8 cellular contexts compared by ENCODE assay signal in the genomic region with DNA sequence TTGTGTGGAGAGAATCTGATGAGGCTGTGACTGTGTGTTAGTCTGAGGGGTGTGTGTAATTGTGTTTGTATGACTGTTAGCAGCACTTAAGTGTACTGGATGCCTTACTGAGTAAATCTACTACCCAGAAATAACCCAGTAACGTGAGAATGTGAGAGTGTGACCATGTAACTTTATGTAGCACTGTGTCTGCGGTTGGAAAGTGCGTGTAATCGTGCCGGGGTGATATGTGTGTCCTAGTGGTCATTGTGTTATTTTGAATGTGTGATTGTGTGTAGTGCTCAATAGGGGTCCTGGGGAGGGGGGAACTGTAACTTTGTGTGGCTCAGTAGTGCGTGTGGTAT. TPM values are rescaled to one million over a fixed set of nuclear protein-coding genes. Genes with fewer than 3 reads are reported as not detected.
A peak's percentile ranks its signal among the peaks of the same experiment; 100 is the strongest.
DNase-seq lines count a peak whose midpoint lies in the region; ATAC-seq and TF ChIP-seq lines count a peak whose summit lies in the region.

No MANE protein-coding gene starts in this region.

- ATAC-seq in DND-41 (ENCODE audit: insufficient read depth, low read depth), result no peak

- peaks cover 52% of the 10 kb centered on the region for H3K79me2 ChIP-seq in DND-41 (ENCODE audit: insufficient read depth, low read length)

- H3K4me2 ChIP-seq in DND-41 (ENCODE audit: insufficient read depth, low read length), result peak overlapping the region; percentile 85

- H3K4me3 ChIP-seq in DND-41 (ENCODE audit: low read depth in 1 of 2, low read length in 2 of 2), result peak overlapping the region; percentile 34 to 68
- peak overlapping the region; percentile 82 for H3K4me3 ChIP-seq in NT2/D1 (ENCODE audit: insufficient read length, low read depth)
- peak overlapping the region; percentile 94 to 96 for H3K4me3 ChIP-seq in muscle layer of duodenum (ENCODE audit: low read depth in 1 of 2, low read length in 2 of 2)

- H3K36me3 ChIP-seq in DND-41 (ENCODE audit: insufficient read depth, low read length), result peaks cover 19% of the 10 kb centered on the region
- H3K36me3 ChIP-seq in NT2/D1 (ENCODE audit: insufficient read depth, insufficient read length, low read length), result peaks cover 16% of the 10 kb centered on the region
- H3K36me3 ChIP-seq in muscle layer of duodenum (ENCODE audit: control insufficient read depth in 1 of 2, insufficient read depth in 2 of 2, low read length in 2 of 2), result peaks cover 0 to 29% of the 10 kb centered on the region in 2 donors

- no peaks in the 10 kb centered on the region for H4K20me1 ChIP-seq in DND-41 (ENCODE audit: insufficient read depth, low read length)

- H3K27me3 ChIP-seq in DND-41 (ENCODE audit: insufficient read depth, low read length, poor library complexity) (no peaks in the 10 kb centered on the region), NT2/D1 (ENCODE audit: insufficient read depth, insufficient read length) (no peaks in the 10 kb centered on the region), muscle layer of duodenum (ENCODE audit: low read depth, low read length) (no peaks in the 10 kb centered on the region)

- H3K9ac ChIP-seq in DND-41 (ENCODE audit: low read depth, low read length), result peak overlapping the region; percentile 74
- peak overlapping the region; percentile 88 for H3K9ac ChIP-seq in NT2/D1 (ENCODE audit: insufficient read length, low read depth)

- H3K4me1 ChIP-seq in DND-41 (ENCODE audit: insufficient read depth, low read length), result peaks cover 32% of the 10 kb centered on the region
- no peaks in the 10 kb centered on the region for H3K4me1 ChIP-seq in NT2/D1 (ENCODE audit: insufficient read depth, insufficient read length)
- peaks cover 3 to 10% of the 10 kb centered on the region in 2 donors for H3K4me1 ChIP-seq in muscle layer of duodenum (ENCODE audit: control insufficient read depth in 1 of 2, insufficient read depth in 2 of 2, low read length in 2 of 2)

- H3K27ac ChIP-seq in DND-41 (ENCODE audit: low read length) (peak overlapping the region; percentile 99), muscle layer of duodenum (ENCODE audit: low read length) (peak overlapping the region; percentile 94)

- no peaks in the 10 kb centered on the region for H3K9me3 ChIP-seq in DND-41 (ENCODE audit: insufficient read depth, low read length, severe bottlenecking)
- H3K9me3 ChIP-seq in NT2/D1 (ENCODE audit: insufficient read depth, low read length), result no peaks in the 10 kb centered on the region
- H3K9me3 ChIP-seq in muscle layer of duodenum (ENCODE audit: control insufficient read depth in 1 of 2, low read length in 2 of 2), result no peaks in the 10 kb centered on the region

- TF ChIP-seq CTCF in DND-41 (IDR thresholded peaks at IDR 0.05; ENCODE audit: borderline replicate concordance, extremely low read depth, low read length, poor library complexity, severe bottlenecking), result no peak

- DNase-seq in DND-41, result no peak
- DNase-seq in NT2/D1 (ENCODE audit: low read depth, low spot score), result no peak
- peak; percentile 33 for DNase-seq in dermis blood vessel endothelial cell
- DNase-seq in pons (ENCODE audit: low spot score), result no peak
- DNase-seq in NCI-H1092 treated with DMSO at 0.1 percent for 48 hours (lab: John Stamatoyannopoulos, UW), result no peak
- no peak for DNase-seq in DMS153 (lab: John Stamatoyannopoulos, UW)
- DNase-seq in putamen (ENCODE audit: low spot score), result no peak

- peak overlapping the region; percentile 97 for H2AFZ ChIP-seq in DND-41 (ENCODE audit: low read depth, low read length)

RNA-seq across cellular contexts. Expression of a gene that starts 0.6 kb away (rescaled TPM):
- 5.2 and 5.6 TPM in 2 replicates for total RNA-seq in dermis blood vessel endothelial cell

RNA-seq across cellular contexts. Expression of a gene that starts 8.2 kb away (rescaled TPM):
- total RNA-seq in dermis blood vessel endothelial cell, result 13.3 and 15.1 TPM in 2 replicates

RNA-seq across cellular contexts. Expression of a gene that starts 46.1 kb away (rescaled TPM):
- total RNA-seq in dermis blood vessel endothelial cell, result 4.3 and 7.5 TPM in 2 replicates
